In the genomic region with DNA sequence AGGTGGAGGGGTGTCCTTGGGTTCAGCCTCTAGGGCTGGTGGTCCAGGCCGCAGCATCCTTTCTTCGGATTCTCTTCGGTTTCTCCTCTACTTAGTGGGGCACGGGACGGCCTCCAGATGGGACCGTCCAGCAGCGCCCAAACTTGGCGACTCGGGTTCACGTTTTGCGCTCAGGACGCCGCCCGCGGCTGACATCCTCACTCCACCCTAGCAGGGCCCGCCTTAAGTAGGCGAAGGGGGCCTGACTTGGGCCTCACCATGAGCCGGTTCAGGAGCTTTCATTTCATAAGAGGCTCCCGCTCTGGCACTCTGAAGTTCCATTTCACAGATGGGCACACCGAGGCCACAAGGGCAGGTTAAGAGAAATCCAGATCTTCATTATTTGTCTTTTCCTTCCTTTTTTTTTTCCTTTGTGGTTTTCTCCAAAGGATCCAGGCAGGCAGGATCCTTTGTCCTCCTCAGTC, we compare ENCODE assay signal across 8 cellular contexts.
DNase-seq lines count a peak whose midpoint lies in the region; ATAC-seq and TF ChIP-seq lines count a peak whose summit lies in the region.

No MANE protein-coding gene starts in this region.

- peak overlapping the region; percentile 66 for H3K9ac ChIP-seq in HUES64 (ENCODE audit: low read depth, low read length)
- H3K9ac ChIP-seq in mammary epithelial cell (ENCODE audit: insufficient read depth, low read length) = peak overlapping the region; percentile 93

- DNase-seq in GM12865 (ENCODE audit: low read depth) = peak; percentile 73
- DNase-seq in mammary epithelial cell = no peak
- no peak for DNase-seq in naive thymus-derived CD4-positive, alpha-beta T cell
- no peak for DNase-seq in OCI-M1 (lab: John Stamatoyannopoulos, UW)
- DNase-seq in NCI-H2029 treated with DMSO at 0.1 percent for 48 hours (lab: John Stamatoyannopoulos, UW) = no peak
- no peak for DNase-seq in dedifferentiated amniotic fluid mesenchymal stem cell (ENCODE audit: extremely low spot score)
- no peak for DNase-seq in iPS-NIHi7 (ENCODE audit: extremely low spot score)

- H3K4me3 ChIP-seq in GM12865 (ENCODE audit: low read depth, low read length) = peak overlapping the region; percentile 92
- H3K4me3 ChIP-seq in HUES64 (ENCODE audit: low read length) = peak overlapping the region; percentile 73
- H3K4me3 ChIP-seq in mammary epithelial cell (replicated peaks in 1 of 3; ENCODE audit: insufficient read depth in 1 of 3, low read depth in 2 of 3, low read length in 3 of 3) = peak overlapping the region; percentile 84 to 95 (median 87)
- peak overlapping the region; percentile 54 for H3K4me3 ChIP-seq in naive thymus-derived CD4-positive, alpha-beta T cell (ENCODE audit: low read length)

- H3K27ac ChIP-seq in HUES64 (ENCODE audit: low read depth, low read length) (no peak overlapping the region), mammary epithelial cell (ENCODE audit: insufficient read depth, low read depth, low read length) (peak overlapping the region; percentile 86)
- no peak overlapping the region for H3K27ac ChIP-seq in naive thymus-derived CD4-positive, alpha-beta T cell (ENCODE audit: low read depth, low read length)

- peaks cover 42% of the 10 kb centered on the region for H3K79me2 ChIP-seq in mammary epithelial cell (ENCODE audit: insufficient read depth, low read length)

- TF ChIP-seq CTCF in GM12865 (IDR thresholded peaks at IDR 0.05; ENCODE audit: insufficient read depth, low read depth, low read length, missing control alignments) (no peak), mammary epithelial cell (conservative IDR thresholded peaks at IDR 0.05 in 1 of 2, IDR thresholded peaks at IDR 0.05 in 1 of 2; ENCODE audit: extremely low read depth in 1 of 2, insufficient read depth in 1 of 2, low read depth in 1 of 2, low read length in 2 of 2) (no peak)

- CTCF ChIA-PET in mammary epithelial cell (lab: Charles Lee; ENCODE audit: low non-redundant PET) = interaction anchor here (0.7 kb wide), 1 partner anchor 27 kb away, joined by 3 read pairs; no protein-coding TSS in a partner anchor
- CTCF ChIA-PET in naive thymus-derived CD4-positive, alpha-beta T cell (lab: Charles Lee) = no interaction called here

- no peaks in the 10 kb centered on the region for H3K36me3 ChIP-seq in HUES64 (ENCODE audit: insufficient read depth, low read length)
- H3K36me3 ChIP-seq in mammary epithelial cell (ENCODE audit: insufficient read depth, low read length) = peaks cover 2% of the 10 kb centered on the region
- H3K36me3 ChIP-seq in naive thymus-derived CD4-positive, alpha-beta T cell (ENCODE audit: control insufficient read depth in 2 of 3, insufficient read depth in 3 of 3, low read length in 3 of 3) = no peaks in the 10 kb centered on the region

- no peaks in the 10 kb centered on the region for H4K20me1 ChIP-seq in mammary epithelial cell (ENCODE audit: insufficient read depth, low read length)

- 12% methylated on average over 20 of the region's 20 CpGs for WGBS in HUES64
- WGBS in mammary epithelial cell (ENCODE audit: low coverage, missing lambda C conversion rate) = 8% methylated on average over 4 of the region's 20 CpGs

- peaks cover 13 to 20% (median 17%) of the 10 kb centered on the region in 7 donors for H3K4me1 Mint-ChIP-seq in naive thymus-derived CD4-positive, alpha-beta T cell

- ATAC-seq in naive thymus-derived CD4-positive, alpha-beta T cell = no peak

- H3K9me3 ChIP-seq in HUES64 (ENCODE audit: insufficient read depth, low read depth, low read length) = no peaks in the 10 kb centered on the region
- no peaks in the 10 kb centered on the region for H3K9me3 ChIP-seq in mammary epithelial cell (replicated peaks; ENCODE audit: insufficient read depth, low read length)
- H3K9me3 ChIP-seq in naive thymus-derived CD4-positive, alpha-beta T cell (ENCODE audit: control insufficient read depth in 2 of 3, low read length in 3 of 3) = no peaks in the 10 kb centered on the region

- TSS peak; percentile 24 for BruUV-seq in mammary epithelial cell (replicated peaks; lab: Mats Ljungman, UMichigan)

- peak overlapping the region; percentile 46 to 95 (median 87) for H3K27ac Mint-ChIP-seq in naive thymus-derived CD4-positive, alpha-beta T cell

- intact Hi-C loops in mammary epithelial cell (cut with micrococcal nuclease) = loop anchor here (2.0 kb wide), 1 partner anchor 145 kb away; no protein-coding TSS in a partner anchor
- intact Hi-C loops in naive thymus-derived CD4-positive, alpha-beta T cell (cut with micrococcal nuclease) = loop anchor here in 1 of 2 donors (1.0 to 5.0 kb wide), 2 partner anchors 50 to 213 kb away; no protein-coding TSS in a partner anchor

- H3K36me3 Mint-ChIP-seq in naive thymus-derived CD4-positive, alpha-beta T cell = no peaks in the 10 kb centered on the region

- H3K9me3 Mint-ChIP-seq in naive thymus-derived CD4-positive, alpha-beta T cell = peaks cover 0 to 11% (median 0%) of the 10 kb centered on the region in 11 donors

- peaks cover 0 to 47% (median 11%) of the 10 kb centered on the region in 5 donors for H3K27me3 Mint-ChIP-seq in naive thymus-derived CD4-positive, alpha-beta T cell

- H3K4me3 Mint-ChIP-seq in naive thymus-derived CD4-positive, alpha-beta T cell = peak overlapping the region; percentile 75 to 84 (median 78)

- peaks cover 29% of the 10 kb centered on the region for H3K27me3 ChIP-seq in HUES64 (ENCODE audit: insufficient read depth, low read length)
- no peaks in the 10 kb centered on the region for H3K27me3 ChIP-seq in mammary epithelial cell (ENCODE audit: insufficient read depth, low read length)
- H3K27me3 ChIP-seq in naive thymus-derived CD4-positive, alpha-beta T cell (ENCODE audit: control insufficient read depth in 2 of 2, insufficient read depth in 2 of 2, low read length in 2 of 2) = no peaks in the 10 kb centered on the region

- H3K4me2 ChIP-seq in mammary epithelial cell (ENCODE audit: insufficient read depth, low read depth, low read length) = peak overlapping the region; percentile 80

- POLR2A ChIA-PET in naive thymus-derived CD4-positive, alpha-beta T cell (lab: Charles Lee) = no interaction called here

- H2AFZ ChIP-seq in mammary epithelial cell (ENCODE audit: low read depth, low read length) = no peak overlapping the region

- dilution Hi-C loops in mammary epithelial cell (cut with HindIII; ENCODE audit: low sequenced_read_pairs) = no loop called here

- in situ Hi-C loops in mammary epithelial cell (cut with MboI; ENCODE audit: low sequenced_read_pairs in 2 of 2) = no loop called here

- H3K4me1 ChIP-seq in HUES64 (ENCODE audit: insufficient read depth, low read length) (peaks cover 20% of the 10 kb centered on the region), mammary epithelial cell (ENCODE audit: insufficient read depth, low read length) (peaks cover 46% of the 10 kb centered on the region)
- H3K4me1 ChIP-seq in naive thymus-derived CD4-positive, alpha-beta T cell (ENCODE audit: control insufficient read depth in 2 of 2, insufficient read depth in 2 of 2, low read length in 2 of 2) = peaks cover 3 to 10% of the 10 kb centered on the region in 2 donors
